Comparison of ENCODE assay signal across 1 cellular context in the genomic region with DNA sequence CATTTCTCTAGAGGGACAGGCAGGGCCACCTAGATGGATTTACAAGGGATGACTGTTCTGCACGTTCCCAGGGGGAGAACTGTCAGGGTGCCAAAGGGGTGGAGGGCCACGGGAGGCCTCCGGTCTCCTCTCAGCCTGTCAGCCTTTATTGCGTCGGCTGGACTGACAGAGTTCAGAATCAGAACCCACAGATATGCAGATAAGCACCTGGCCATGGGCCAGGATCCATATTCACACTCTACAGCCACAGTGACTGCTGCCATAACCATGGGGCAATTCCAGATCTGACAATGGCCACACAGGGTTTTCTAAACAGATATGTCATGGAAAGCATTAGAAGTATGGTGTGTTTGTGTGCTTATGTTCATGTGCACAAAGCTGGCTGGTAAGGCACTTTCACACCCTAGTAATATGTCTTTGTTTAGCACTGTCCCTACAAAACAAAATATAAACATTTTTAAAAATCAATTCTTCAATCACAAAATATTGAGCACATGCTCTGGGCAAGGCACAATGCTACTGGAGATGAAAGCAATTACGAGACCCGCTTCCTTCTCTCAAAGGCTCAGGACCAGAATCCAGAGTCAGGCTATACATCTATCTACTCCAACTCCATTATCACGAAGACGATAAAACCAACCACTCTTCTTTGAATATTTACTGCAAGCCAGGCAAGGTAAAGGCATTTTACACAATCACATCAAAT.
A peak's percentile ranks its signal among the peaks of the same experiment; 100 is the strongest.
TF ChIP-seq lines count a peak whose summit lies in the region.

No MANE protein-coding gene starts in this region.

TF ChIP-seq in HepG2, 621 proteins besides CTCF, POLR2A, EP300 and RAD21 (continued from another document and continues in another):
- TF ChIP-seq, protein P1, sequence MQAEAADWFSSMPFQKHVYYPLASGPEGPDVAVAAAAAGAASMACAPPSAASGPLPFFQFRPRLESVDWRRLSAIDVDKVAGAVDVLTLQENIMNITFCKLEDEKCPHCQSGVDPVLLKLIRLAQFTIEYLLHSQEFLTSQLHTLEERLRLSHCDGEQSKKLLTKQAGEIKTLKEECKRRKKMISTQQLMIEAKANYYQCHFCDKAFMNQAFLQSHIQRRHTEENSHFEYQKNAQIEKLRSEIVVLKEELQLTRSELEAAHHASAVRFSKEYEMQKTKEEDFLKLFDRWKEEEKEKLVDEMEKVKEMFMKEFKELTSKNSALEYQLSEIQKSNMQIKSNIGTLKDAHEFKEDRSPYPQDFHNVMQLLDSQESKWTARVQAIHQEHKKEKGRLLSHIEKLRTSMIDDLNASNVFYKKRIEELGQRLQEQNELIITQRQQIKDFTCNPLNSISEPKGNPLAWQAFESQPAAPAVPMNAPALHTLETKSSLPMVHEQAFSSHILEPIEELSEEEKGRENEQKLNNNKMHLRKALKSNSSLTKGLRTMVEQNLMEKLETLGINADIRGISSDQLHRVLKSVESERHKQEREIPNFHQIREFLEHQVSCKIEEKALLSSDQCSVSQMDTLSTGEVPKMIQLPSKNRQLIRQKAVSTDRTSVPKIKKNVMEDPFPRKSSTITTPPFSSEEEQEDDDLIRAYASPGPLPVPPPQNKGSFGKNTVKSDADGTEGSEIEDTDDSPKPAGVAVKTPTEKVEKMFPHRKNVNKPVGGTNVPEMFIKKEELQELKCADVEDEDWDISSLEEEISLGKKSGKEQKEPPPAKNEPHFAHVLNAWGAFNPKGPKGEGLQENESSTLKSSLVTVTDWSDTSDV (CRISPR knock-in tag; IDR thresholded peaks at IDR 0.05): no peak
- TF ChIP-seq MTF2 (CRISPR knock-in tag; IDR thresholded peaks at IDR 0.05; ENCODE audit: borderline replicate concordance): no peak
- TF ChIP-seq, protein P2, sequence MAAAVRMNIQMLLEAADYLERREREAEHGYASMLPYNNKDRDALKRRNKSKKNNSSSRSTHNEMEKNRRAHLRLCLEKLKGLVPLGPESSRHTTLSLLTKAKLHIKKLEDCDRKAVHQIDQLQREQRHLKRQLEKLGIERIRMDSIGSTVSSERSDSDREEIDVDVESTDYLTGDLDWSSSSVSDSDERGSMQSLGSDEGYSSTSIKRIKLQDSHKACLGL (CRISPR knock-in tag; IDR thresholded peaks at IDR 0.05): no peak
- TF ChIP-seq RARA (CRISPR knock-in tag; IDR thresholded peaks at IDR 0.05): peak; percentile 69
- TF ChIP-seq KMT2B (CRISPR knock-in tag; IDR thresholded peaks at IDR 0.05): peak; percentile 33; the same call in 1 of the 2 replicates
- TF ChIP-seq KDM1A (CRISPR knock-in tag; IDR thresholded peaks at IDR 0.05): peak; percentile 28; the same call in 1 of the 2 replicates
- TF ChIP-seq ATRX (CRISPR knock-in tag; IDR thresholded peaks at IDR 0.05; ENCODE audit: borderline replicate concordance): no peak
- no peak for TF ChIP-seq PCBP1 (IDR thresholded peaks at IDR 0.05; ENCODE audit: borderline replicate concordance, low read depth, low read length)
- TF ChIP-seq ZFP82 (CRISPR knock-in tag; IDR thresholded peaks at IDR 0.05; ENCODE audit: borderline replicate concordance): no peak
- TF ChIP-seq, protein P3, sequence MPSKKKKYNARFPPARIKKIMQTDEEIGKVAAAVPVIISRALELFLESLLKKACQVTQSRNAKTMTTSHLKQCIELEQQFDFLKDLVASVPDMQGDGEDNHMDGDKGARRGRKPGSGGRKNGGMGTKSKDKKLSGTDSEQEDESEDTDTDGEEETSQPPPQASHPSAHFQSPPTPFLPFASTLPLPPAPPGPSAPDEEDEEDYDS (CRISPR knock-in tag; IDR thresholded peaks at IDR 0.05): peak; percentile 66
- no peak for TF ChIP-seq RFX5 (IDR thresholded peaks at IDR 0.05; ENCODE audit: low read depth, low read length)
- TF ChIP-seq ETV6 (CRISPR knock-in tag; conservative IDR thresholded peaks at IDR 0.05): 0 out of 2 replicates have a peak, but pooled peaks have one; percentile 35
- TF ChIP-seq EZH2 (conservative IDR thresholded peaks at IDR 0.05; ENCODE audit: low read depth, low read length): no peak
- no peak for TF ChIP-seq ZNF337 (CRISPR knock-in tag; IDR thresholded peaks at IDR 0.05; ENCODE audit: borderline replicate concordance, low read depth)
- no peak for TF ChIP-seq AGO1 (IDR thresholded peaks at IDR 0.05; ENCODE audit: low read depth, low read length, poor library complexity, severe bottlenecking)
- no peak for TF ChIP-seq ZNF550 (CRISPR knock-in tag; IDR thresholded peaks at IDR 0.05; ENCODE audit: borderline replicate concordance)
- TF ChIP-seq ZKSCAN8 (CRISPR knock-in tag; IDR thresholded peaks at IDR 0.05; ENCODE audit: borderline replicate concordance): no peak
- no peak for TF ChIP-seq CBX1 (IDR thresholded peaks at IDR 0.05; ENCODE audit: low read depth)
- no peak for TF ChIP-seq ELF1 (CRISPR knock-in tag; IDR thresholded peaks at IDR 0.05)
- TF ChIP-seq, protein P4, sequence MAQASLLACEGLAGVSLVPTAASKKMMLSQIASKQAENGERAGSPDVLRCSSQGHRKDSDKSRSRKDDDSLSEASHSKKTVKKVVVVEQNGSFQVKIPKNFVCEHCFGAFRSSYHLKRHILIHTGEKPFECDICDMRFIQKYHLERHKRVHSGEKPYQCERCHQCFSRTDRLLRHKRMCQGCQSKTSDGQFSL (CRISPR knock-in tag; IDR thresholded peaks at IDR 0.05): no peak
- TF ChIP-seq, protein P5, sequence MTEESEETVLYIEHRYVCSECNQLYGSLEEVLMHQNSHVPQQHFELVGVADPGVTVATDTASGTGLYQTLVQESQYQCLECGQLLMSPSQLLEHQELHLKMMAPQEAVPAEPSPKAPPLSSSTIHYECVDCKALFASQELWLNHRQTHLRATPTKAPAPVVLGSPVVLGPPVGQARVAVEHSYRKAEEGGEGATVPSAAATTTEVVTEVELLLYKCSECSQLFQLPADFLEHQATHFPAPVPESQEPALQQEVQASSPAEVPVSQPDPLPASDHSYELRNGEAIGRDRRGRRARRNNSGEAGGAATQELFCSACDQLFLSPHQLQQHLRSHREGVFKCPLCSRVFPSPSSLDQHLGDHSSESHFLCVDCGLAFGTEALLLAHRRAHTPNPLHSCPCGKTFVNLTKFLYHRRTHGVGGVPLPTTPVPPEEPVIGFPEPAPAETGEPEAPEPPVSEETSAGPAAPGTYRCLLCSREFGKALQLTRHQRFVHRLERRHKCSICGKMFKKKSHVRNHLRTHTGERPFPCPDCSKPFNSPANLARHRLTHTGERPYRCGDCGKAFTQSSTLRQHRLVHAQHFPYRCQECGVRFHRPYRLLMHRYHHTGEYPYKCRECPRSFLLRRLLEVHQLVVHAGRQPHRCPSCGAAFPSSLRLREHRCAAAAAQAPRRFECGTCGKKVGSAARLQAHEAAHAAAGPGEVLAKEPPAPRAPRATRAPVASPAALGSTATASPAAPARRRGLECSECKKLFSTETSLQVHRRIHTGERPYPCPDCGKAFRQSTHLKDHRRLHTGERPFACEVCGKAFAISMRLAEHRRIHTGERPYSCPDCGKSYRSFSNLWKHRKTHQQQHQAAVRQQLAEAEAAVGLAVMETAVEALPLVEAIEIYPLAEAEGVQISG (CRISPR knock-in tag; IDR thresholded peaks at IDR 0.05): peak; percentile 68
- TF ChIP-seq PHB2 (IDR thresholded peaks at IDR 0.05; ENCODE audit: partially characterized antibody): no peak
- no peak for TF ChIP-seq ZNF124 (CRISPR knock-in tag; IDR thresholded peaks at IDR 0.05)
- no peak for TF ChIP-seq MED13 (CRISPR knock-in tag; IDR thresholded peaks at IDR 0.05)
- TF ChIP-seq ZIK1 (CRISPR knock-in tag; IDR thresholded peaks at IDR 0.05; ENCODE audit: borderline replicate concordance, low read depth): no peak; the same call in 1 of the 2 replicates
- no peak for TF ChIP-seq PAWR (CRISPR knock-in tag; IDR thresholded peaks at IDR 0.05; ENCODE audit: borderline replicate concordance)
- TF ChIP-seq FOXA3 (CRISPR knock-in tag; IDR thresholded peaks at IDR 0.05): peak; percentile 57; the same call in 1 of the 2 replicates
- TF ChIP-seq CBX2 (IDR thresholded peaks at IDR 0.05; ENCODE audit: low read depth, low read length): no peak
- TF ChIP-seq CBX2 (CRISPR knock-in tag; IDR thresholded peaks at IDR 0.05; ENCODE audit: low read depth): no peak
- TF ChIP-seq, protein P6, sequence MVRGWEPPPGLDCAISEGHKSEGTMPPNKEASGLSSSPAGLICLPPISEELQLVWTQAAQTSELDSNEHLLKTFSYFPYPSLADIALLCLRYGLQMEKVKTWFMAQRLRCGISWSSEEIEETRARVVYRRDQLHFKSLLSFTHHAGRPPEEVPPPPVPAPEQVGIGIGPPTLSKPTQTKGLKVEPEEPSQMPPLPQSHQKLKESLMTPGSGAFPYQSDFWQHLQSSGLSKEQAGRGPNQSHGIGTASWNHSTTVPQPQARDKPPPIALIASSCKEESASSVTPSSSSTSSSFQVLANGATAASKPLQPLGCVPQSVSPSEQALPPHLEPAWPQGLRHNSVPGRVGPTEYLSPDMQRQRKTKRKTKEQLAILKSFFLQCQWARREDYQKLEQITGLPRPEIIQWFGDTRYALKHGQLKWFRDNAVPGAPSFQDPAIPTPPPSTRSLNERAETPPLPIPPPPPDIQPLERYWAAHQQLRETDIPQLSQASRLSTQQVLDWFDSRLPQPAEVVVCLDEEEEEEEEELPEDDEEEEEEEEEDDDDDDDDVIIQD (CRISPR knock-in tag; IDR thresholded peaks at IDR 0.05; ENCODE audit: low read depth): no peak; the same call in 1 of the 2 replicates
- TF ChIP-seq, protein P7, sequence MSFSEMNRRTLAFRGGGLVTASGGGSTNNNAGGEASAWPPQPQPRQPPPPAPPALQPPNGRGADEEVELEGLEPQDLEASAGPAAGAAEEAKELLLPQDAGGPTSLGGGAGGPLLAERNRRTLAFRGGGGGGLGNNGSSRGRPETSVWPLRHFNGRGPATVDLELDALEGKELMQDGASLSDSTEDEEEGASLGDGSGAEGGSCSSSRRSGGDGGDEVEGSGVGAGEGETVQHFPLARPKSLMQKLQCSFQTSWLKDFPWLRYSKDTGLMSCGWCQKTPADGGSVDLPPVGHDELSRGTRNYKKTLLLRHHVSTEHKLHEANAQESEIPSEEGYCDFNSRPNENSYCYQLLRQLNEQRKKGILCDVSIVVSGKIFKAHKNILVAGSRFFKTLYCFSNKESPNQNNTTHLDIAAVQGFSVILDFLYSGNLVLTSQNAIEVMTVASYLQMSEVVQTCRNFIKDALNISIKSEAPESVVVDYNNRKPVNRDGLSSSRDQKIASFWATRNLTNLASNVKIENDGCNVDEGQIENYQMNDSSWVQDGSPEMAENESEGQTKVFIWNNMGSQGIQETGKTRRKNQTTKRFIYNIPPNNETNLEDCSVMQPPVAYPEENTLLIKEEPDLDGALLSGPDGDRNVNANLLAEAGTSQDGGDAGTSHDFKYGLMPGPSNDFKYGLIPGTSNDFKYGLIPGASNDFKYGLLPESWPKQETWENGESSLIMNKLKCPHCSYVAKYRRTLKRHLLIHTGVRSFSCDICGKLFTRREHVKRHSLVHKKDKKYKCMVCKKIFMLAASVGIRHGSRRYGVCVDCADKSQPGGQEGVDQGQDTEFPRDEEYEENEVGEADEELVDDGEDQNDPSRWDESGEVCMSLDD (CRISPR knock-in tag; IDR thresholded peaks at IDR 0.05; ENCODE audit: borderline replicate concordance): peak; percentile 84; the same call in 1 of the 2 replicates
- no peak for TF ChIP-seq TEAD2 (CRISPR knock-in tag; IDR thresholded peaks at IDR 0.05)
- TF ChIP-seq, protein P8, sequence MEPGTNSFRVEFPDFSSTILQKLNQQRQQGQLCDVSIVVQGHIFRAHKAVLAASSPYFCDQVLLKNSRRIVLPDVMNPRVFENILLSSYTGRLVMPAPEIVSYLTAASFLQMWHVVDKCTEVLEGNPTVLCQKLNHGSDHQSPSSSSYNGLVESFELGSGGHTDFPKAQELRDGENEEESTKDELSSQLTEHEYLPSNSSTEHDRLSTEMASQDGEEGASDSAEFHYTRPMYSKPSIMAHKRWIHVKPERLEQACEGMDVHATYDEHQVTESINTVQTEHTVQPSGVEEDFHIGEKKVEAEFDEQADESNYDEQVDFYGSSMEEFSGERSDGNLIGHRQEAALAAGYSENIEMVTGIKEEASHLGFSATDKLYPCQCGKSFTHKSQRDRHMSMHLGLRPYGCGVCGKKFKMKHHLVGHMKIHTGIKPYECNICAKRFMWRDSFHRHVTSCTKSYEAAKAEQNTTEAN (CRISPR knock-in tag; conservative IDR thresholded peaks at IDR 0.05): no peak
- no peak for TF ChIP-seq RBM39 (IDR thresholded peaks at IDR 0.05; ENCODE audit: low read depth, low read length, poor library complexity, severe bottlenecking)
- peak; percentile 52; the same call in 1 of the 2 replicates for TF ChIP-seq ZSCAN20 (CRISPR knock-in tag; IDR thresholded peaks at IDR 0.05; ENCODE audit: borderline replicate concordance)
- TF ChIP-seq, protein P9, sequence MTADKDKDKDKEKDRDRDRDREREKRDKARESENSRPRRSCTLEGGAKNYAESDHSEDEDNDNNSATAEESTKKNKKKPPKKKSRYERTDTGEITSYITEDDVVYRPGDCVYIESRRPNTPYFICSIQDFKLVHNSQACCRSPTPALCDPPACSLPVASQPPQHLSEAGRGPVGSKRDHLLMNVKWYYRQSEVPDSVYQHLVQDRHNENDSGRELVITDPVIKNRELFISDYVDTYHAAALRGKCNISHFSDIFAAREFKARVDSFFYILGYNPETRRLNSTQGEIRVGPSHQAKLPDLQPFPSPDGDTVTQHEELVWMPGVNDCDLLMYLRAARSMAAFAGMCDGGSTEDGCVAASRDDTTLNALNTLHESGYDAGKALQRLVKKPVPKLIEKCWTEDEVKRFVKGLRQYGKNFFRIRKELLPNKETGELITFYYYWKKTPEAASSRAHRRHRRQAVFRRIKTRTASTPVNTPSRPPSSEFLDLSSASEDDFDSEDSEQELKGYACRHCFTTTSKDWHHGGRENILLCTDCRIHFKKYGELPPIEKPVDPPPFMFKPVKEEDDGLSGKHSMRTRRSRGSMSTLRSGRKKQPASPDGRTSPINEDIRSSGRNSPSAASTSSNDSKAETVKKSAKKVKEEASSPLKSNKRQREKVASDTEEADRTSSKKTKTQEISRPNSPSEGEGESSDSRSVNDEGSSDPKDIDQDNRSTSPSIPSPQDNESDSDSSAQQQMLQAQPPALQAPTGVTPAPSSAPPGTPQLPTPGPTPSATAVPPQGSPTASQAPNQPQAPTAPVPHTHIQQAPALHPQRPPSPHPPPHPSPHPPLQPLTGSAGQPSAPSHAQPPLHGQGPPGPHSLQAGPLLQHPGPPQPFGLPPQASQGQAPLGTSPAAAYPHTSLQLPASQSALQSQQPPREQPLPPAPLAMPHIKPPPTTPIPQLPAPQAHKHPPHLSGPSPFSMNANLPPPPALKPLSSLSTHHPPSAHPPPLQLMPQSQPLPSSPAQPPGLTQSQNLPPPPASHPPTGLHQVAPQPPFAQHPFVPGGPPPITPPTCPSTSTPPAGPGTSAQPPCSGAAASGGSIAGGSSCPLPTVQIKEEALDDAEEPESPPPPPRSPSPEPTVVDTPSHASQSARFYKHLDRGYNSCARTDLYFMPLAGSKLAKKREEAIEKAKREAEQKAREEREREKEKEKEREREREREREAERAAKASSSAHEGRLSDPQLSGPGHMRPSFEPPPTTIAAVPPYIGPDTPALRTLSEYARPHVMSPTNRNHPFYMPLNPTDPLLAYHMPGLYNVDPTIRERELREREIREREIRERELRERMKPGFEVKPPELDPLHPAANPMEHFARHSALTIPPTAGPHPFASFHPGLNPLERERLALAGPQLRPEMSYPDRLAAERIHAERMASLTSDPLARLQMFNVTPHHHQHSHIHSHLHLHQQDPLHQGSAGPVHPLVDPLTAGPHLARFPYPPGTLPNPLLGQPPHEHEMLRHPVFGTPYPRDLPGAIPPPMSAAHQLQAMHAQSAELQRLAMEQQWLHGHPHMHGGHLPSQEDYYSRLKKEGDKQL (CRISPR knock-in tag; IDR thresholded peaks at IDR 0.05; ENCODE audit: low read depth): no peak
- TF ChIP-seq HOXA3 (CRISPR knock-in tag; IDR thresholded peaks at IDR 0.05): peak; percentile 65; the same call in 1 of the 2 replicates
